Comparison of ENCODE assay signal across 1 cellular context in the genomic region with DNA sequence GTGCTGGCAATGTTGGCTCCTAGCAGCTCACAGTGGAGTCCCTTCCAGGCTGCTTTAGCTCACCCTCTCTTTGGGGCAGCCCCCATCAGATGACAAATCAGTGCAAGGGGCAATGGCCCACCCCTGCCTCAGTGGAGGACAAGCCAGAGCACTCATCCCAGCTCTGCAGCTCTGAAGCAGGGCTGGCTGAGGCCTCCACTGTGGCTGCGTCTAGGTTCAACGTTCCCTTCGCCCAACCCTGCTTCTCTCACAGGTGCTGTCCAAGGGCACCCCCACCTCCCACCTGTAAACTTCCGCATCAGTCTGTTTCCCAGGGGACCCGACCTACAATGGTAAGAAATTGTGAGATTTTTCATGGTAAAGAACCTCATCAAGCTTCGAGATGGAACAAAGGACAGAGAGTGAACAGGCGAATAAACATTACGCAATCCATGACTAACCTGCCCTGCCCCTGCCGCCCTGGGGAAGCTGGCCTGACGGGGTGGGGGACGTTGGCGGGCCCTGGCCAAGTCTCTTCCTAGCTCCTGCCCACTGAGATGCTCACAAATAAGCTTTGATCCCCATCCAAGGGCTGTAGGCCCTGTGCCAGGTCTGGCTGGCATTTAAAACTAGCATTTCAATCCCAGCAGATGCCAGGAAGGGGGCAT.
TF ChIP-seq lines count a peak whose summit lies in the region.

No MANE protein-coding gene starts in this region.

TF ChIP-seq in A549, 52 proteins besides CTCF, POLR2A, EP300 and RAD21 (continued from another document):
- TF ChIP-seq, protein P1, sequence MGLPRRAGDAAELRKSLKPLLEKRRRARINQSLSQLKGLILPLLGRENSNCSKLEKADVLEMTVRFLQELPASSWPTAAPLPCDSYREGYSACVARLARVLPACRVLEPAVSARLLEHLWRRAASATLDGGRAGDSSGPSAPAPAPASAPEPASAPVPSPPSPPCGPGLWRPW (IDR thresholded peaks at IDR 0.05): 0 out of 2 replicates have a peak, but pooled peaks have one; percentile 20
- no peak for TF ChIP-seq RARB (CRISPR knock-in tag; IDR thresholded peaks at IDR 0.05)
- TF ChIP-seq MYC (IDR thresholded peaks at IDR 0.05; ENCODE audit: borderline replicate concordance, low read length): no peak
- peak; percentile 35; the same call in 1 of the 2 replicates for TF ChIP-seq FOSL2 (IDR thresholded peaks at IDR 0.05)
- TF ChIP-seq FOSL2 (CRISPR knock-in tag; IDR thresholded peaks at IDR 0.05): peak; percentile 65
